In genomic region chr10:22320591-22321155, GRCh38 we compare ENCODE assay signal across 1 cellular context.
TF ChIP-seq lines count a peak whose summit lies in the region.

BMI1 (plus strand) TSS chr10:22321099; CDS start chr10:22326450, 5,351 bp downstream.

TF ChIP-seq in K562, 482 proteins besides CTCF, POLR2A, EP300 and RAD21 (continued from another document and continues in another):
- TF ChIP-seq ARID3B (CRISPR knock-in tag; IDR thresholded peaks at IDR 0.05; ENCODE audit: borderline replicate concordance): no peak
- TF ChIP-seq BCLAF1 (IDR thresholded peaks at IDR 0.05; ENCODE audit: borderline replicate concordance in 1 of 2, control insufficient read depth in 1 of 2, low read depth in 2 of 2, low read length in 1 of 2): no peak
- TF ChIP-seq ZNF589 (CRISPR knock-in tag; IDR thresholded peaks at IDR 0.05; ENCODE audit: low read depth): peak; percentile 53; the same call in 1 of the 2 replicates
- no peak for TF ChIP-seq NFRKB (IDR thresholded peaks at IDR 0.05; ENCODE audit: low read depth)
- TF ChIP-seq ATF4 (CRISPR knock-in tag; IDR thresholded peaks at IDR 0.05): no peak
- TF ChIP-seq, protein P1, sequence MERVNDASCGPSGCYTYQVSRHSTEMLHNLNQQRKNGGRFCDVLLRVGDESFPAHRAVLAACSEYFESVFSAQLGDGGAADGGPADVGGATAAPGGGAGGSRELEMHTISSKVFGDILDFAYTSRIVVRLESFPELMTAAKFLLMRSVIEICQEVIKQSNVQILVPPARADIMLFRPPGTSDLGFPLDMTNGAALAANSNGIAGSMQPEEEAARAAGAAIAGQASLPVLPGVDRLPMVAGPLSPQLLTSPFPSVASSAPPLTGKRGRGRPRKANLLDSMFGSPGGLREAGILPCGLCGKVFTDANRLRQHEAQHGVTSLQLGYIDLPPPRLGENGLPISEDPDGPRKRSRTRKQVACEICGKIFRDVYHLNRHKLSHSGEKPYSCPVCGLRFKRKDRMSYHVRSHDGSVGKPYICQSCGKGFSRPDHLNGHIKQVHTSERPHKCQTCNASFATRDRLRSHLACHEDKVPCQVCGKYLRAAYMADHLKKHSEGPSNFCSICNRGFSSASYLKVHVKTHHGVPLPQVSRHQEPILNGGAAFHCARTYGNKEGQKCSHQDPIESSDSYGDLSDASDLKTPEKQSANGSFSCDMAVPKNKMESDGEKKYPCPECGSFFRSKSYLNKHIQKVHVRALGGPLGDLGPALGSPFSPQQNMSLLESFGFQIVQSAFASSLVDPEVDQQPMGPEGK (CRISPR knock-in tag; IDR thresholded peaks at IDR 0.05; ENCODE audit: borderline replicate concordance): no peak
- no peak for TF ChIP-seq GABPB2 (CRISPR knock-in tag; conservative IDR thresholded peaks at IDR 0.05)
- TF ChIP-seq, protein P2, sequence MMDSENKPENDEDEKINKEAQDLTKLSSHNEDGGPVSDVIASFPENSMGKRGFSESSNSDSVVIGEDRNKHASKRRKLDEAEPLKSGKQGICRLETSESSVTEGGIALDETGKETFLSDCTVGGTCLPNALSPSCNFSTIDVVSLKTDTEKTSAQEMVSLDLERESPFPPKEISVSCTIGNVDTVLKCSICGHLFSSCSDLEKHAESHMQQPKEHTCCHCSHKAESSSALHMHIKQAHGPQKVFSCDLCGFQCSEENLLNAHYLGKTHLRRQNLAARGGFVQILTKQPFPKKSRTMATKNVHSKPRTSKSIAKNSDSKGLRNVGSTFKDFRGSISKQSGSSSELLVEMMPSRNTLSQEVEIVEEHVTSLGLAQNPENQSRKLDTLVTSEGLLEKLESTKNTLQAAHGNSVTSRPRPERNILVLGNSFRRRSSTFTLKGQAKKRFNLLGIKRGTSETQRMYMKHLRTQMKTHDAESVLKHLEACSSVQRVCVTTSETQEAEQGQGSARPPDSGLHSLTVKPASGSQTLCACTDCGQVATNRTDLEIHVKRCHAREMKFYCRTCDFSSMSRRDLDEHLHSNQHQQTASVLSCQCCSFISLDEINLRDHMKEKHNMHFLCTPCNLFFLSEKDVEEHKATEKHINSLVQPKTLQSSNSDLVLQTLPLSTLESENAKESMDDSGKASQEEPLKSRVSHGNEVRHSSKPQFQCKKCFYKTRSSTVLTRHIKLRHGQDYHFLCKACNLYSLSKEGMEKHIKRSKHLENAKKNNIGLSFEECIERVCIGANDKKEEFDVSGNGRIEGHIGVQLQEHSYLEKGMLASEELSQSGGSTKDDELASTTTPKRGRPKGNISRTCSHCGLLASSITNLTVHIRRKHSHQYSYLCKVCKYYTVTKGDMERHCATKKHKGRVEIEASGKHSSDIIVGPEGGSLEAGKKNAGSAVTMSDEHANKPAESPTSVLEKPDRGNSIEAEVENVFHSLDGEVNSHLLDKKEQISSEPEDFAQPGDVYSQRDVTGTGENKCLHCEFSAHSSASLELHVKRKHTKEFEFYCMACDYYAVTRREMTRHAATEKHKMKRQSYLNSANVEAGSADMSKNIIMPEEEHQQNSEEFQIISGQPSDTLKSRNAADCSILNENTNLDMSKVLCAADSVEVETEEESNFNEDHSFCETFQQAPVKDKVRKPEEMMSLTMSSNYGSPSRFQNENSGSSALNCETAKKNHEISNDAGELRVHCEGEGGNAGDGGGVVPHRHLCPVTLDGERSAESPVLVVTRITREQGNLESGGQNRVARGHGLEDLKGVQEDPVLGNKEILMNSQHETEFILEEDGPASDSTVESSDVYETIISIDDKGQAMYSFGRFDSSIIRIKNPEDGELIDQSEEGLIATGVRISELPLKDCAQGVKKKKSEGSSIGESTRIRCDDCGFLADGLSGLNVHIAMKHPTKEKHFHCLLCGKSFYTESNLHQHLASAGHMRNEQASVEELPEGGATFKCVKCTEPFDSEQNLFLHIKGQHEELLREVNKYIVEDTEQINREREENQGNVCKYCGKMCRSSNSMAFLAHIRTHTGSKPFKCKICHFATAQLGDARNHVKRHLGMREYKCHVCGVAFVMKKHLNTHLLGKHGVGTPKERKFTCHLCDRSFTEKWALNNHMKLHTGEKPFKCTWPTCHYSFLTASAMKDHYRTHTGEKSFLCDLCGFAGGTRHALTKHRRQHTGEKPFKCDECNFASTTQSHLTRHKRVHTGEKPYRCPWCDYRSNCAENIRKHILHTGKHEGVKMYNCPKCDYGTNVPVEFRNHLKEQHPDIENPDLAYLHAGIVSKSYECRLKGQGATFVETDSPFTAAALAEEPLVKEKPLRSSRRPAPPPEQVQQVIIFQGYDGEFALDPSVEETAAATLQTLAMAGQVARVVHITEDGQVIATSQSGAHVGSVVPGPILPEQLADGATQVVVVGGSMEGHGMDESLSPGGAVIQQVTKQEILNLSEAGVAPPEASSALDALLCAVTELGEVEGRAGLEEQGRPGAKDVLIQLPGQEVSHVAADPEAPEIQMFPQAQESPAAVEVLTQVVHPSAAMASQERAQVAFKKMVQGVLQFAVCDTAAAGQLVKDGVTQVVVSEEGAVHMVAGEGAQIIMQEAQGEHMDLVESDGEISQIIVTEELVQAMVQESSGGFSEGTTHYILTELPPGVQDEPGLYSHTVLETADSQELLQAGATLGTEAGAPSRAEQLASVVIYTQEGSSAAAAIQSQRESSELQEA (IDR thresholded peaks at IDR 0.05; ENCODE audit: low read depth): no peak
- no peak for TF ChIP-seq FOXA3 (CRISPR knock-in tag; conservative IDR thresholded peaks at IDR 0.05 in 1 of 2, IDR thresholded peaks at IDR 0.05 in 1 of 2)
- TF ChIP-seq EWSR1 (IDR thresholded peaks at IDR 0.05; ENCODE audit: borderline replicate concordance, low read depth, partially characterized antibody): no peak
- no peak for TF ChIP-seq MTA1 (IDR thresholded peaks at IDR 0.05; ENCODE audit: borderline replicate concordance)
- TF ChIP-seq MCM2 (IDR thresholded peaks at IDR 0.05; ENCODE audit: low read depth): no peak
- TF ChIP-seq POLR2G (IDR thresholded peaks at IDR 0.05; ENCODE audit: low read depth, low read length): no peak
- TF ChIP-seq ZNF134 (CRISPR knock-in tag; conservative IDR thresholded peaks at IDR 0.05): no peak
- TF ChIP-seq ZNF79 (CRISPR knock-in tag; IDR thresholded peaks at IDR 0.05; ENCODE audit: low read depth): no peak
- no peak for TF ChIP-seq ZNF644 (tag; IDR thresholded peaks at IDR 0.05; ENCODE audit: low read depth)
- no peak for TF ChIP-seq E2F3 (CRISPR knock-in tag; IDR thresholded peaks at IDR 0.05)
- no peak for TF ChIP-seq THAP7 (CRISPR knock-in tag; IDR thresholded peaks at IDR 0.05)
- no peak for TF ChIP-seq RBM34 (IDR thresholded peaks at IDR 0.05; ENCODE audit: borderline replicate concordance, insufficient read depth, low read length)
- TF ChIP-seq, protein P3, sequence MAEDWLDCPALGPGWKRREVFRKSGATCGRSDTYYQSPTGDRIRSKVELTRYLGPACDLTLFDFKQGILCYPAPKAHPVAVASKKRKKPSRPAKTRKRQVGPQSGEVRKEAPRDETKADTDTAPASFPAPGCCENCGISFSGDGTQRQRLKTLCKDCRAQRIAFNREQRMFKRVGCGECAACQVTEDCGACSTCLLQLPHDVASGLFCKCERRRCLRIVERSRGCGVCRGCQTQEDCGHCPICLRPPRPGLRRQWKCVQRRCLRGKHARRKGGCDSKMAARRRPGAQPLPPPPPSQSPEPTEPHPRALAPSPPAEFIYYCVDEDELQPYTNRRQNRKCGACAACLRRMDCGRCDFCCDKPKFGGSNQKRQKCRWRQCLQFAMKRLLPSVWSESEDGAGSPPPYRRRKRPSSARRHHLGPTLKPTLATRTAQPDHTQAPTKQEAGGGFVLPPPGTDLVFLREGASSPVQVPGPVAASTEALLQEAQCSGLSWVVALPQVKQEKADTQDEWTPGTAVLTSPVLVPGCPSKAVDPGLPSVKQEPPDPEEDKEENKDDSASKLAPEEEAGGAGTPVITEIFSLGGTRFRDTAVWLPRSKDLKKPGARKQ (CRISPR knock-in tag; IDR thresholded peaks at IDR 0.05): no peak
- TF ChIP-seq, protein P4, sequence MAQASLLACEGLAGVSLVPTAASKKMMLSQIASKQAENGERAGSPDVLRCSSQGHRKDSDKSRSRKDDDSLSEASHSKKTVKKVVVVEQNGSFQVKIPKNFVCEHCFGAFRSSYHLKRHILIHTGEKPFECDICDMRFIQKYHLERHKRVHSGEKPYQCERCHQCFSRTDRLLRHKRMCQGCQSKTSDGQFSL (CRISPR knock-in tag; IDR thresholded peaks at IDR 0.05): no peak
- TF ChIP-seq, protein P4 (tag; IDR thresholded peaks at IDR 0.05): peak in 1 of 2 experiments; percentile 97; a peak in 2 of 4 replicates
- TF ChIP-seq ZFP36 (IDR thresholded peaks at IDR 0.05; ENCODE audit: low read depth, low read length, partially characterized antibody): no peak
- TF ChIP-seq UBTF (IDR thresholded peaks at IDR 0.05; ENCODE audit: borderline replicate concordance in 1 of 2, low read depth in 2 of 2, low read length in 2 of 2): no peak; a peak in 1 of 4 replicates
- no peak for TF ChIP-seq SREBF2 (CRISPR knock-in tag; IDR thresholded peaks at IDR 0.05)
- no peak for TF ChIP-seq SPI1 (IDR thresholded peaks at IDR 0.05; ENCODE audit: borderline replicate concordance, low read depth, low read length)
- no peak for TF ChIP-seq MAFF (IDR thresholded peaks at IDR 0.05; ENCODE audit: low read length)
- TF ChIP-seq, protein P5, sequence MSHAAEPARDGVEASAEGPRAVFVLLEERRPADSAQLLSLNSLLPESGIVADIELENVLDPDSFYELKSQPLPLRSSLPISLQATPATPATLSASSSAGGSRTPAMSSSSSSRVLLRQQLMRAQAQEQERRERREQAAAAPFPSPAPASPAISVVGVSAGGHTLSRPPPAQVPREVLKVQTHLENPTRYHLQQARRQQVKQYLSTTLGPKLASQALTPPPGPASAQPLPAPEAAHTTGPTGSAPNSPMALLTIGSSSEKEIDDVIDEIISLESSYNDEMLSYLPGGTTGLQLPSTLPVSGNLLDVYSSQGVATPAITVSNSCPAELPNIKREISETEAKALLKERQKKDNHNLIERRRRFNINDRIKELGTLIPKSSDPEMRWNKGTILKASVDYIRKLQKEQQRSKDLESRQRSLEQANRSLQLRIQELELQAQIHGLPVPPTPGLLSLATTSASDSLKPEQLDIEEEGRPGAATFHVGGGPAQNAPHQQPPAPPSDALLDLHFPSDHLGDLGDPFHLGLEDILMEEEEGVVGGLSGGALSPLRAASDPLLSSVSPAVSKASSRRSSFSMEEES (CRISPR knock-in tag; IDR thresholded peaks at IDR 0.05): peak; percentile 24; the same call in 1 of the 2 replicates
- no peak for TF ChIP-seq ETV5 (CRISPR knock-in tag; IDR thresholded peaks at IDR 0.05; ENCODE audit: low read depth)
- TF ChIP-seq ZNF174 (CRISPR knock-in tag; IDR thresholded peaks at IDR 0.05): no peak
- no peak for TF ChIP-seq COPS2 (conservative IDR thresholded peaks at IDR 0.05)
- TF ChIP-seq TBP (optimal IDR thresholded peaks at IDR 0.05; ENCODE audit: low read depth, low read length): no peak
